Comparison of ENCODE assay signal across 27 cellular contexts in the genomic region with DNA sequence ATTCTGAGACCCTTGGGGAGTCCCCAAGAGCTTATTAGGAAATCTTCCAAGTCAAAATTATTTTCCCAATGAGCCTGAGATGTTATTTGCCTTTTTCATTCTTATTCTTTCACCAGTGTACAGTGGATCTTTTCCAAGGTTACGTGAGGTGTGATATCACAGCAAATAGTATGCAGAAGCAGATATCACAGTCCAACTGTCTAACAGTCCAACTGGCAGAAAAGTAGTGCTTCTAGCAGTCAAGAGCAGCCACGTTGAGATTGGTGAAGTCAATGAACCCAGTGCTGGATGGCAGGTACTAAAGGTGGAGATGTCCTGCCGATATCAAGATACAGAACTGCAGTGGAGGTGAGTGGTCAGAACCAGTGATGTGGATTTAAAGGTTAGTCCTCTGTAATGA.
"Had no signal": no experiment of that assay in that cellular context is flagged by ENCODE, and none has a peak within 500 bp of the region (broad histone marks: within the 10 kb centered on the region; RNA-seq: fewer than 3 reads in every experiment).

No MANE protein-coding gene starts in this region.

- H3K27me3 ChIP-seq: ascending aorta, brain microvascular endothelial cell, dorsolateral prefrontal cortex, gastrocnemius medialis had no signal

- H3K27ac ChIP-seq: ascending aorta, brain microvascular endothelial cell, coronary artery, dorsolateral prefrontal cortex, foreskin keratinocyte, gastrocnemius medialis, WERI-Rb-1 had no signal

- H3K4me3 ChIP-seq: ascending aorta, coronary artery, dorsolateral prefrontal cortex, gastrocnemius medialis had no signal

- DNase-seq: activated B cell treated with CpG ODN at 0.5 μM for 24 hours; activated CD4-positive, alpha-beta T cell treated with anti-CD3 and anti-CD28 coated beads for 48 hours; activated CD4-positive, alpha-beta T cell treated with anti-CD3 and anti-CD28 coated beads, Interleukin-2, amount 50 U/mL, for 1 hour; activated CD4-positive, alpha-beta T cell treated with anti-CD3 and anti-CD28 coated beads, Interleukin-2, amount 50 U/mL, for 48 hours; activated CD8-positive, alpha-beta memory T cell treated with anti-CD3 and anti-CD28 coated beads for 24 hours; activated CD8-positive, alpha-beta T cell treated with anti-CD3 and anti-CD28 coated beads for 36 hours; activated gamma-delta T cell; activated naive CD4-positive, alpha-beta T cell; activated naive CD4-positive, alpha-beta T cell treated with anti-CD3 and anti-CD28 coated beads, Interleukin-2, amount 10 ng/mL, durations not matched to agents 7 days and 5 days; activated naive CD8-positive, alpha-beta T cell treated with anti-CD3 and anti-CD28 coated beads, Interleukin-2, amount 10 ng/mL, durations not matched to agents 7 days and 5 days; activated T-cell treated with anti-CD3 and anti-CD28 coated beads, Interleukin-2, amount 50 U/mL, for 48 hours; brain microvascular endothelial cell; dorsolateral prefrontal cortex; effector memory CD4-positive, alpha-beta T cell; endodermal cell; foreskin keratinocyte; gastrocnemius medialis; glutamatergic neuron; T-helper 1 cell; T-helper 17 cell; T1000; WERI-Rb-1 had no signal

- H3K9me3 ChIP-seq: ascending aorta, gastrocnemius medialis had no signal

- ATAC-seq: activated CD4-positive, CD25-positive, alpha-beta regulatory T cell treated with anti-CD3 and anti-CD28 coated beads, Interleukin-2, amount 50 U/mL, for 24 hours; activated CD8-positive, alpha-beta T cell treated with anti-CD3 and anti-CD28 coated beads for 36 hours; activated naive CD4-positive, alpha-beta T cell treated with anti-CD3 and anti-CD28 coated beads, Interleukin-2, amount 50 U/mL, for 72 hours; esophagus mucosa; foreskin keratinocyte; gastrocnemius medialis; T-helper 17 cell had no signal

- H3K4me1 ChIP-seq: ascending aorta, foreskin keratinocyte had no signal

- H3K36me3 ChIP-seq: ascending aorta, brain microvascular endothelial cell, gastrocnemius medialis, WERI-Rb-1 had no signal
